24 cellular contexts compared by ENCODE assay signal in genomic region chr2:239365782-239366435, GRCh38. TPM values are rescaled to one million over a fixed set of nuclear protein-coding genes. Genes with fewer than 3 reads are reported as not detected.
DNase-seq lines count a peak whose midpoint lies in the region; ATAC-seq and TF ChIP-seq lines count a peak whose summit lies in the region.
"Had no signal": no experiment of that assay in that cellular context is flagged by ENCODE, and none has a peak within 500 bp of the region (broad histone marks: within the 10 kb centered on the region; RNA-seq: fewer than 3 reads in every experiment).

No MANE protein-coding gene starts in this region.

- no peak for DNase-seq in CD8-positive, alpha-beta T cell
- DNase-seq in WTC11 (ENCODE audit: low spot score) (no peak), DMS 273 treated with DMSO at 0.1 percent for 48 hours (lab: John Stamatoyannopoulos, UW) (no peak), cortex of kidney (lab: John Stamatoyannopoulos, UW) (no peak)
- no peak for DNase-seq in naive thymus-derived CD4-positive, alpha-beta T cell
- DNase-seq: activated CD4-positive, alpha-beta memory T cell treated with anti-CD3 and anti-CD28 coated beads, Interleukin-2, amount 10 ng/mL, durations not matched to agents 7 days and 5 days; activated effector memory CD4-positive, alpha-beta T cell treated with anti-CD3 and anti-CD28 coated beads, Interleukin-2, amount 50 U/mL, for 16 hours; effector memory CD4-positive, alpha-beta T cell; erythroblast; heart left ventricle; Kasumi-1; NCI-H146; NCI-H446 treated with DMSO at 0.1 percent for 48 hours; stimulated activated CD4-positive, alpha-beta T cell treated with anti-CD3 and anti-CD28 coated beads, Interleukin-15, amount 100 ng/mL, for 24 hours; stimulated activated naive CD4-positive, alpha-beta T cell had no signal

- H3K36me3 Mint-ChIP-seq in CD8-positive, alpha-beta T cell, result no peaks in the 10 kb centered on the region
- peaks cover 4% of the 10 kb centered on the region; the same call in 1 of the 2 replicates for H3K36me3 Mint-ChIP-seq in WTC11
- H3K36me3 Mint-ChIP-seq in naive thymus-derived CD4-positive, alpha-beta T cell, result peaks cover 0 to 19% (median 0%) of the 10 kb centered on the region in 5 donors
- H3K36me3 Mint-ChIP-seq: T-cell had no signal

- peaks cover 34% of the 10 kb centered on the region for H3K4me1 Mint-ChIP-seq in CD8-positive, alpha-beta T cell (ENCODE audit: low read depth)
- peaks cover 12% of the 10 kb centered on the region for H3K4me1 Mint-ChIP-seq in WTC11
- H3K4me1 Mint-ChIP-seq in naive thymus-derived CD4-positive, alpha-beta T cell, result peaks cover 12 to 43% (median 31%) of the 10 kb centered on the region in 7 donors
- H3K4me1 Mint-ChIP-seq: neural progenitor cell had no signal

- CTCF ChIA-PET in CD8-positive, alpha-beta T cell (lab: Charles Lee), result no interaction called here
- CTCF ChIA-PET in WTC11 (lab: Charles Lee), result no interaction called here
- CTCF ChIA-PET in naive thymus-derived CD4-positive, alpha-beta T cell (lab: Charles Lee), result no interaction called here

- TF ChIP-seq CTCF in CD8-positive, alpha-beta T cell (IDR thresholded peaks at IDR 0.05), result no peak
- no peak for TF ChIP-seq CTCF in WTC11 (IDR thresholded peaks at IDR 0.05)

- peak overlapping the region; percentile 53 for H3K27ac Mint-ChIP-seq in CD8-positive, alpha-beta T cell
- H3K27ac Mint-ChIP-seq in WTC11, result peak overlapping the region; percentile 44; the same call in 1 of the 2 replicates
- peak overlapping the region in 5 of 9 donors; percentile 48 to 88 (median 71) for H3K27ac Mint-ChIP-seq in naive thymus-derived CD4-positive, alpha-beta T cell
- H3K27ac Mint-ChIP-seq: T-cell had no signal

- no peaks in the 10 kb centered on the region for H3K9me3 Mint-ChIP-seq in CD8-positive, alpha-beta T cell
- H3K9me3 Mint-ChIP-seq in WTC11, result no peaks in the 10 kb centered on the region
- no peaks in the 10 kb centered on the region for H3K9me3 Mint-ChIP-seq in naive thymus-derived CD4-positive, alpha-beta T cell
- H3K9me3 Mint-ChIP-seq: CD14-positive monocyte, T-cell had no signal

- H3K4me3 ChIP-seq in CD8-positive, alpha-beta T cell (ENCODE audit: low read depth, low read length), result no peak overlapping the region
- no peak overlapping the region for H3K4me3 ChIP-seq in naive thymus-derived CD4-positive, alpha-beta T cell (ENCODE audit: low read length)
- no peak overlapping the region for H3K4me3 ChIP-seq in stomach smooth muscle (ENCODE audit: low read length in 2 of 2)
- H3K4me3 ChIP-seq: heart left ventricle, neural progenitor cell, thoracic aorta had no signal

- H3K27me3 ChIP-seq in CD8-positive, alpha-beta T cell (ENCODE audit: insufficient read depth, low read length), result no peaks in the 10 kb centered on the region
- H3K27me3 ChIP-seq in naive thymus-derived CD4-positive, alpha-beta T cell (ENCODE audit: control insufficient read depth in 2 of 2, insufficient read depth in 2 of 2, low read length in 2 of 2), result no peaks in the 10 kb centered on the region
- no peaks in the 10 kb centered on the region for H3K27me3 ChIP-seq in stomach smooth muscle (ENCODE audit: control insufficient read depth in 1 of 2, insufficient read depth in 2 of 2, low read length in 2 of 2)
- H3K27me3 ChIP-seq: heart left ventricle, neural progenitor cell had no signal

- POLR2A ChIA-PET in CD8-positive, alpha-beta T cell (lab: Charles Lee), result no interaction called here
- POLR2A ChIA-PET in WTC11 (lab: Charles Lee), result no interaction called here
- POLR2A ChIA-PET in naive thymus-derived CD4-positive, alpha-beta T cell (lab: Charles Lee), result no interaction called here

- H3K27me3 Mint-ChIP-seq in CD8-positive, alpha-beta T cell (ENCODE audit: low read depth), result no peaks in the 10 kb centered on the region
- no peaks in the 10 kb centered on the region for H3K27me3 Mint-ChIP-seq in WTC11 (ENCODE audit: low read depth)
- no peaks in the 10 kb centered on the region for H3K27me3 Mint-ChIP-seq in naive thymus-derived CD4-positive, alpha-beta T cell
- H3K27me3 Mint-ChIP-seq: activated CD4-positive, alpha-beta memory T cell treated with anti-CD3 and anti-CD28 coated beads, Interleukin-2, amount 10 ng/mL, durations not matched to agents 7 days and 5 days; T-cell had no signal

- H3K9ac ChIP-seq in stomach smooth muscle (ENCODE audit: low read length in 2 of 2), result no peak overlapping the region
- H3K9ac ChIP-seq: neural progenitor cell had no signal

- no peak overlapping the region for H3K4me3 Mint-ChIP-seq in CD8-positive, alpha-beta T cell
- no peak overlapping the region for H3K4me3 Mint-ChIP-seq in WTC11
- no peak overlapping the region for H3K4me3 Mint-ChIP-seq in naive thymus-derived CD4-positive, alpha-beta T cell
- H3K4me3 Mint-ChIP-seq: activated CD4-positive, alpha-beta memory T cell treated with anti-CD3 and anti-CD28 coated beads, Interleukin-2, amount 10 ng/mL, durations not matched to agents 7 days and 5 days; CD14-positive monocyte; neural progenitor cell; T-cell had no signal

- no peak overlapping the region for H3K27ac ChIP-seq in CD8-positive, alpha-beta T cell (ENCODE audit: low read depth, low read length)
- no peak overlapping the region for H3K27ac ChIP-seq in naive thymus-derived CD4-positive, alpha-beta T cell (ENCODE audit: low read depth, low read length)
- peak overlapping the region; percentile 41 for H3K27ac ChIP-seq in stomach smooth muscle (ENCODE audit: low read length)
- H3K27ac ChIP-seq: HL-60, RWPE1, thoracic aorta had no signal

- H3K4me1 ChIP-seq in CD8-positive, alpha-beta T cell (ENCODE audit: insufficient read depth, low read length), result peaks cover 29% of the 10 kb centered on the region
- peaks cover 21% of the 10 kb centered on the region in 2 donors for H3K4me1 ChIP-seq in naive thymus-derived CD4-positive, alpha-beta T cell (ENCODE audit: control insufficient read depth in 2 of 2, insufficient read depth in 2 of 2, low read length in 2 of 2)
- H3K4me1 ChIP-seq in stomach smooth muscle (ENCODE audit: control insufficient read depth, insufficient read depth, low read length), result peaks cover 43% of the 10 kb centered on the region

- intact Hi-C loops in CD8-positive, alpha-beta T cell (cut with DNase I, micrococcal nuclease), result loop anchor here in 1 of 2 experiments (5.0 kb wide), 1 partner anchor 39 kb away; no protein-coding TSS in a partner anchor
- intact Hi-C loops in naive thymus-derived CD4-positive, alpha-beta T cell (cut with micrococcal nuclease), result no loop called here

- no peak for ATAC-seq in CD8-positive, alpha-beta T cell
- ATAC-seq in WTC11, result no peak
- no peak for ATAC-seq in naive thymus-derived CD4-positive, alpha-beta T cell
- no peak for ATAC-seq in GM19397 (IDR thresholded peaks at IDR 0.05; ENCODE audit: unreplicated experiment)
- ATAC-seq: activated CD4-positive, CD25-positive, alpha-beta regulatory T cell treated with anti-CD3 and anti-CD28 coated beads, Interleukin-2, amount 50 U/mL, for 24 hours; heart left ventricle; T-cell had no signal

- no peaks in the 10 kb centered on the region for H3K9me3 ChIP-seq in CD8-positive, alpha-beta T cell (ENCODE audit: low read length)
- no peaks in the 10 kb centered on the region for H3K9me3 ChIP-seq in naive thymus-derived CD4-positive, alpha-beta T cell (ENCODE audit: control insufficient read depth in 2 of 3, low read length in 3 of 3)
- H3K9me3 ChIP-seq in stomach smooth muscle (ENCODE audit: control insufficient read depth in 2 of 2, low read length in 2 of 2), result no peaks in the 10 kb centered on the region
- H3K9me3 ChIP-seq: heart left ventricle, thoracic aorta had no signal

- H3K36me3 ChIP-seq in CD8-positive, alpha-beta T cell (ENCODE audit: insufficient read depth, low read length), result no peaks in the 10 kb centered on the region
- no peaks in the 10 kb centered on the region for H3K36me3 ChIP-seq in naive thymus-derived CD4-positive, alpha-beta T cell (ENCODE audit: control insufficient read depth in 2 of 3, insufficient read depth in 3 of 3, low read length in 3 of 3)
- H3K36me3 ChIP-seq in stomach smooth muscle (ENCODE audit: control insufficient read depth in 2 of 2, insufficient read depth in 2 of 2, low read length in 2 of 2), result peaks cover 3 to 4% of the 10 kb centered on the region in 2 donors
- H3K36me3 ChIP-seq: neural progenitor cell, thoracic aorta had no signal

TF ChIP-seq in WTC11, 78 proteins besides CTCF, POLR2A, EP300 and RAD21:
- no peak for TF ChIP-seq PRRX2 (CRISPR knock-in tag; IDR thresholded peaks at IDR 0.05)
- TF ChIP-seq NFYB (CRISPR knock-in tag; conservative IDR thresholded peaks at IDR 0.05; ENCODE audit: low read depth), result no peak
- no peak for TF ChIP-seq SMAD4 (CRISPR knock-in tag; IDR thresholded peaks at IDR 0.05)

RNA-seq across cellular contexts. Expression of gene HDAC4, which starts 34.9 kb away (rescaled TPM):
- total RNA-seq in CD8-positive, alpha-beta T cell, result 10 to 100 TPM; 28.3 to 35.7 TPM
- 35.0 to 44.4 TPM (median 42.3 TPM) in 3 replicates for total RNA-seq in WTC11 (2021)
- 100 to 1,000 TPM in 1 of 5 experiments, 10 to 100 TPM in 4; 42.3 to 101 (median 62.3) TPM for total RNA-seq in naive thymus-derived CD4-positive, alpha-beta T cell
- polyA plus RNA-seq in naive thymus-derived CD4-positive, alpha-beta T cell, result 10 to 100 TPM in 1 of 2 donors, 1 to 10 TPM in 1; 7.4 to 11.6 TPM
